ENCODE assay signal across 25 cellular contexts in genomic region chr2:237870126-237870525, GRCh38. TPM values are rescaled to one million over a fixed set of nuclear protein-coding genes. Genes with fewer than 3 reads are reported as not detected.
DNase-seq lines count a peak whose midpoint lies in the region; ATAC-seq and TF ChIP-seq lines count a peak whose summit lies in the region.
"Had no signal": no experiment of that assay in that cellular context is flagged by ENCODE, and none has a peak within 500 bp of the region (broad histone marks: within the 10 kb centered on the region; RNA-seq: fewer than 3 reads in every experiment).

No MANE protein-coding gene starts in this region.

- H2BK5ac ChIP-seq in trophoblast cell (ENCODE audit: low read depth, low read length, poor library complexity), result no peak overlapping the region

- no peak overlapping the region for H3K9ac ChIP-seq in trophoblast cell (ENCODE audit: low read length)
- H3K9ac ChIP-seq: neural progenitor cell had no signal

- TF ChIP-seq CTCF in endothelial cell (IDR thresholded peaks at IDR 0.05; ENCODE audit: unreplicated experiment), result no peak

- no peak overlapping the region for H3K23ac ChIP-seq in trophoblast cell (ENCODE audit: low read length)

- no peak overlapping the region for H4K12ac ChIP-seq in trophoblast cell (ENCODE audit: low read depth, low read length)

- no peaks in the 10 kb centered on the region for H3K9me3 Mint-ChIP-seq in stimulated activated naive CD8-positive, alpha-beta T cell treated with anti-CD3 and anti-CD28 coated beads, Interleukin-15, Interleukin-2, amounts not matched to agents 100 ng/mL and 50 ng/mL, for 24 hours
- no peaks in the 10 kb centered on the region for H3K9me3 Mint-ChIP-seq in stimulated activated naive CD8-positive, alpha-beta T cell treated with anti-CD3 and anti-CD28 coated beads, Interleukin-15, amount 100 ng/mL, for 72 hours
- H3K9me3 Mint-ChIP-seq in endothelial cell (ENCODE audit: unreplicated experiment), result no peaks in the 10 kb centered on the region
- H3K9me3 Mint-ChIP-seq in stimulated activated memory B cell treated with anti-CD40 and anti-IgM and Interleukin-4, amounts not matched to agents 10 μg/mL and 1 μg/mL and 100 μg/mL, for 72 hours, result no peaks in the 10 kb centered on the region
- H3K9me3 Mint-ChIP-seq: activated CD4-positive, alpha-beta memory T cell treated with anti-CD3 and anti-CD28 coated beads for 36 hours had no signal

- H3K4ac ChIP-seq in trophoblast cell (ENCODE audit: low read depth, low read length), result no peak overlapping the region

- H2BK120ac ChIP-seq in trophoblast cell (ENCODE audit: insufficient read depth, low read length, poor library complexity), result no peak overlapping the region

- H4K91ac ChIP-seq in trophoblast cell (ENCODE audit: low read depth, low read length), result peak overlapping the region; percentile 76

- DNase-seq in stimulated activated naive CD8-positive, alpha-beta T cell treated with anti-CD3 and anti-CD28 coated beads, Interleukin-15, amount 100 ng/mL, for 72 hours, result no peak
- no peak for DNase-seq in endothelial cell (ENCODE audit: low spot score)
- DNase-seq in trophoblast cell, result no peak
- no peak for DNase-seq in activated CD4-positive, alpha-beta T cell treated with anti-CD3 and anti-CD28 coated beads, Interleukin-2, amount 50 U/mL, for 1 hour
- DNase-seq in cerebellar nuclear complex (lab: John Stamatoyannopoulos, UW), result no peak
- DNase-seq: activated CD4-positive, alpha-beta memory T cell treated with anti-CD3 and anti-CD28 coated beads for 36 hours; activated gamma-delta T cell treated with Interleukin-2 at 50 U/mL for 16 hours; activated T-cell treated with anti-CD3 and anti-CD28 coated beads for 4 hours; Caco-2; DMS79; GDM1; NCI-H1092 treated with DMSO at 0.1 percent for 48 hours; NCI-H187 treated with DMSO at 0.1 percent for 48 hours; NCI-H2171 treated with DMSO at 0.1 percent for 48 hours; NCI-H524 treated with DMSO at 0.1 percent for 48 hours; PC-3; SIG-M5; stimulated activated naive CD8-positive, alpha-beta T cell treated with anti-CD3 and anti-CD28 coated beads, Interleukin-15, Interleukin-2, amounts not matched to agents 100 U/mL and 50 U/mL, for 24 hours; T-helper 1 cell; thyroid gland had no signal

- no peak for ATAC-seq in stimulated activated naive CD8-positive, alpha-beta T cell treated with anti-CD3 and anti-CD28 coated beads, Interleukin-15, amount 100 ng/mL, for 72 hours
- ATAC-seq in stimulated activated memory B cell treated with anti-CD40 and anti-IgM and Interleukin-4, amounts not matched to agents 10 μg/mL and 1 μg/mL and 100 μg/mL, for 72 hours, result no peak
- ATAC-seq: PC-3; stimulated activated naive CD8-positive, alpha-beta T cell treated with anti-CD3 and anti-CD28 coated beads, Interleukin-15, Interleukin-2, amounts not matched to agents 100 U/mL and 50 U/mL, for 24 hours had no signal

- H2AFZ ChIP-seq in trophoblast cell (ENCODE audit: insufficient read depth, low read length, poor library complexity), result no peak overlapping the region
- H2AFZ ChIP-seq: neural progenitor cell had no signal

- H3K36me3 Mint-ChIP-seq in stimulated activated naive CD8-positive, alpha-beta T cell treated with anti-CD3 and anti-CD28 coated beads, Interleukin-15, Interleukin-2, amounts not matched to agents 100 ng/mL and 50 ng/mL, for 24 hours (ENCODE audit: low read depth), result no peaks in the 10 kb centered on the region
- H3K36me3 Mint-ChIP-seq in endothelial cell (ENCODE audit: low read depth, unreplicated experiment), result no peaks in the 10 kb centered on the region
- no peaks in the 10 kb centered on the region for H3K36me3 Mint-ChIP-seq in stimulated activated memory B cell treated with anti-CD40 and anti-IgM and Interleukin-4, amounts not matched to agents 10 μg/mL and 1 μg/mL and 100 μg/mL, for 72 hours
- H3K36me3 Mint-ChIP-seq: activated CD4-positive, alpha-beta memory T cell treated with anti-CD3 and anti-CD28 coated beads for 36 hours; neural progenitor cell had no signal

- H2BK12ac ChIP-seq in trophoblast cell (ENCODE audit: low read length), result peak overlapping the region; percentile 59

- no peak overlapping the region for H3K4me3 Mint-ChIP-seq in stimulated activated naive CD8-positive, alpha-beta T cell treated with anti-CD3 and anti-CD28 coated beads, Interleukin-15, Interleukin-2, amounts not matched to agents 100 ng/mL and 50 ng/mL, for 24 hours
- no peak overlapping the region for H3K4me3 Mint-ChIP-seq in stimulated activated naive CD8-positive, alpha-beta T cell treated with anti-CD3 and anti-CD28 coated beads, Interleukin-15, amount 100 ng/mL, for 72 hours
- peak overlapping the region; percentile 16 for H3K4me3 Mint-ChIP-seq in endothelial cell (ENCODE audit: unreplicated experiment)
- no peak overlapping the region for H3K4me3 Mint-ChIP-seq in stimulated activated memory B cell treated with anti-CD40 and anti-IgM and Interleukin-4, amounts not matched to agents 10 μg/mL and 1 μg/mL and 100 μg/mL, for 72 hours
- H3K4me3 Mint-ChIP-seq: activated CD4-positive, alpha-beta memory T cell treated with anti-CD3 and anti-CD28 coated beads for 36 hours; neural progenitor cell had no signal

- H3K4me1 Mint-ChIP-seq in stimulated activated naive CD8-positive, alpha-beta T cell treated with anti-CD3 and anti-CD28 coated beads, Interleukin-15, Interleukin-2, amounts not matched to agents 100 ng/mL and 50 ng/mL, for 24 hours (ENCODE audit: low read depth), result peaks cover 19% of the 10 kb centered on the region
- H3K4me1 Mint-ChIP-seq in stimulated activated naive CD8-positive, alpha-beta T cell treated with anti-CD3 and anti-CD28 coated beads, Interleukin-15, amount 100 ng/mL, for 72 hours, result peaks cover 30% of the 10 kb centered on the region
- peaks cover 12% of the 10 kb centered on the region for H3K4me1 Mint-ChIP-seq in endothelial cell (ENCODE audit: unreplicated experiment)
- H3K4me1 Mint-ChIP-seq in stimulated activated memory B cell treated with anti-CD40 and anti-IgM and Interleukin-4, amounts not matched to agents 10 μg/mL and 1 μg/mL and 100 μg/mL, for 72 hours, result peaks cover 14% of the 10 kb centered on the region

- no peak overlapping the region for H3K14ac ChIP-seq in trophoblast cell (ENCODE audit: low read length)

- no peak overlapping the region for H3K18ac ChIP-seq in trophoblast cell (ENCODE audit: low read length)

- H3K79me1 ChIP-seq in trophoblast cell (ENCODE audit: low read length), result peaks cover 45% of the 10 kb centered on the region

- no CpG with 5 or more reads among the region's 11 CpGs for WGBS in trophoblast cell (ENCODE audit: extremely low coverage, insufficient coverage, insufficient read length)

- H3K27ac Mint-ChIP-seq in stimulated activated naive CD8-positive, alpha-beta T cell treated with anti-CD3 and anti-CD28 coated beads, Interleukin-15, Interleukin-2, amounts not matched to agents 100 ng/mL and 50 ng/mL, for 24 hours, result peak overlapping the region; percentile 5
- H3K27ac Mint-ChIP-seq in stimulated activated naive CD8-positive, alpha-beta T cell treated with anti-CD3 and anti-CD28 coated beads, Interleukin-15, amount 100 ng/mL, for 72 hours, result no peak overlapping the region
- H3K27ac Mint-ChIP-seq in endothelial cell (ENCODE audit: unreplicated experiment), result peak overlapping the region; percentile 24
- no peak overlapping the region for H3K27ac Mint-ChIP-seq in stimulated activated memory B cell treated with anti-CD40 and anti-IgM and Interleukin-4, amounts not matched to agents 10 μg/mL and 1 μg/mL and 100 μg/mL, for 72 hours
- H3K27ac Mint-ChIP-seq: activated CD4-positive, alpha-beta memory T cell treated with anti-CD3 and anti-CD28 coated beads for 36 hours; neural progenitor cell; progenitor cell of endocrine pancreas had no signal

- peaks cover 5% of the 10 kb centered on the region for H3K9me3 ChIP-seq in trophoblast cell (ENCODE audit: insufficient read depth, low read depth, low read length)
- H3K9me3 ChIP-seq: Caco-2, thyroid gland had no signal

- H3K4me2 ChIP-seq in trophoblast cell (ENCODE audit: low read length), result no peak overlapping the region
- H3K4me2 ChIP-seq: neural progenitor cell had no signal

- H3K27me3 ChIP-seq in trophoblast cell (ENCODE audit: insufficient read depth, low read length), result no peaks in the 10 kb centered on the region
- H3K27me3 ChIP-seq: neural progenitor cell, thyroid gland had no signal

- peaks cover 4% of the 10 kb centered on the region for H3K79me2 ChIP-seq in trophoblast cell (ENCODE audit: control insufficient read depth, insufficient read depth, low read length, poor library complexity)

- H3K4me3 ChIP-seq in trophoblast cell (ENCODE audit: low read depth, low read length), result no peak overlapping the region
- H3K4me3 ChIP-seq: neural progenitor cell, thyroid gland had no signal

- H3K27me3 Mint-ChIP-seq in stimulated activated naive CD8-positive, alpha-beta T cell treated with anti-CD3 and anti-CD28 coated beads, Interleukin-15, Interleukin-2, amounts not matched to agents 100 ng/mL and 50 ng/mL, for 24 hours, result peaks cover 32% of the 10 kb centered on the region
- peaks cover 78% of the 10 kb centered on the region for H3K27me3 Mint-ChIP-seq in stimulated activated naive CD8-positive, alpha-beta T cell treated with anti-CD3 and anti-CD28 coated beads, Interleukin-15, amount 100 ng/mL, for 72 hours
- H3K27me3 Mint-ChIP-seq in endothelial cell (ENCODE audit: unreplicated experiment), result peaks cover 11% of the 10 kb centered on the region
- H3K27me3 Mint-ChIP-seq in stimulated activated memory B cell treated with anti-CD40 and anti-IgM and Interleukin-4, amounts not matched to agents 10 μg/mL and 1 μg/mL and 100 μg/mL, for 72 hours, result peaks cover 82% of the 10 kb centered on the region
- H3K27me3 Mint-ChIP-seq: progenitor cell of endocrine pancreas had no signal

- H4K8ac ChIP-seq in trophoblast cell (ENCODE audit: low read depth, low read length), result no peak overlapping the region

- no peaks in the 10 kb centered on the region for H3K36me3 ChIP-seq in trophoblast cell (ENCODE audit: control insufficient read depth in 1 of 2, insufficient read depth in 2 of 2, low read length in 2 of 2)
- H3K36me3 ChIP-seq: neural progenitor cell, thyroid gland had no signal

- H3K4me1 ChIP-seq in trophoblast cell (ENCODE audit: control insufficient read depth in 1 of 2, insufficient read depth in 2 of 2, low read length in 2 of 2), result peaks cover 50 to 65% of the 10 kb centered on the region in 2 experiments
- H3K4me1 ChIP-seq: Caco-2, thyroid gland had no signal

- no peak overlapping the region for H3K27ac ChIP-seq in trophoblast cell (ENCODE audit: low read depth, low read length)
- H3K27ac ChIP-seq: neural progenitor cell, thyroid gland had no signal

- H2AK5ac ChIP-seq in trophoblast cell (ENCODE audit: low read length), result no peak overlapping the region

RNA-seq across cellular contexts. Expression of gene RAMP1, which starts 10.7 kb away (rescaled TPM):
- total RNA-seq in endothelial cell (ENCODE audit: unreplicated experiment), result 2.2 TPM
- 17.4 and 19.0 TPM in 2 replicates for polyA plus RNA-seq in trophoblast cell (2013)
- total RNA-seq: lung microvascular endothelial cell had no signal

Comparison
In these comparisons a context has a peak if more than half of its experiments do, and no peak if none do; other contexts are left out.
1. H3K27ac Mint-ChIP-seq: peak in stimulated activated naive CD8-positive, alpha-beta T cell treated with anti-CD3 and anti-CD28 coated beads, Interleukin-15, Interleukin-2, amounts not matched to agents 100 ng/mL and 50 ng/mL, for 24 hours (single experiment) and endothelial cell (single experiment); none in stimulated activated naive CD8-positive, alpha-beta T cell treated with anti-CD3 and anti-CD28 coated beads, Interleukin-15, amount 100 ng/mL, for 72 hours (0 of 2) and stimulated activated memory B cell treated with anti-CD40 and anti-IgM and Interleukin-4, amounts not matched to agents 10 μg/mL and 1 μg/mL and 100 μg/mL, for 72 hours (single experiment).